ENCODE assay signal across 8 cellular contexts in genomic region chr1:247390116-247390791, GRCh38. TPM values are rescaled to one million over a fixed set of nuclear protein-coding genes. Genes with fewer than 3 reads are reported as not detected.
A peak's percentile ranks its signal among the peaks of the same experiment; 100 is the strongest.
DNase-seq lines count a peak whose midpoint lies in the region; ATAC-seq, FAIRE-seq and TF ChIP-seq lines count a peak whose summit lies in the region.

No MANE protein-coding gene starts in this region.

- H3K27ac Mint-ChIP-seq in activated naive CD4-positive, alpha-beta T cell treated with anti-CD3 and anti-CD28 coated beads, Interleukin-2, amount 50 U/mL, for 72 hours, result peak overlapping the region; percentile 5 to 24

- DNase-seq in GM13976 (ENCODE audit: low spot score) (peak; percentile 84), NCI-H1105 treated with DMSO at 0.1 percent for 48 hours (lab: John Stamatoyannopoulos, UW) (peak; percentile 33), SKM-1 treated with dmso at 0.1 percent for 144 hours (lab: John Stamatoyannopoulos, UW; ENCODE audit: unreplicated experiment) (peak; percentile 99), cardiac septum (ENCODE audit: low spot score) (peak; percentile 89), pulmonary artery endothelial cell (ENCODE audit: low read depth, low spot score) (peak; percentile 19), urothelium cell line (ENCODE audit: low spot score) (peak; percentile 85)
- peak; percentile 81 for DNase-seq in activated naive CD4-positive, alpha-beta T cell treated with anti-CD3 and anti-CD28 coated beads, Interleukin-2, amount 50 U/mL, for 72 hours (ENCODE audit: low spot score in 2 of 2)

- intact Hi-C loops in cardiac septum (cut with DNase I), result no loop called here

- ATAC-seq in HG02763 (IDR thresholded peaks at IDR 0.05; ENCODE audit: unreplicated experiment), result peak; percentile 100
- peak; percentile 97 to 100 for ATAC-seq in activated naive CD4-positive, alpha-beta T cell treated with anti-CD3 and anti-CD28 coated beads, Interleukin-2, amount 50 U/mL, for 72 hours

- peak; percentile 85 for TF ChIP-seq CTCF in GM13976 (IDR thresholded peaks at IDR 0.05; ENCODE audit: borderline replicate concordance, control extremely low read depth, extremely low read depth, insufficient read depth, missing control alignments)

- H3K9me3 Mint-ChIP-seq in activated naive CD4-positive, alpha-beta T cell treated with anti-CD3 and anti-CD28 coated beads, Interleukin-2, amount 50 U/mL, for 72 hours, result no peaks in the 10 kb centered on the region

- no peaks in the 10 kb centered on the region for H3K36me3 Mint-ChIP-seq in activated naive CD4-positive, alpha-beta T cell treated with anti-CD3 and anti-CD28 coated beads, Interleukin-2, amount 50 U/mL, for 72 hours

- FAIRE-seq in urothelium cell line (lab: Jason Lieb, UNC), result no peak

- in situ Hi-C loops in GM13976 (cut with MboI; ENCODE audit: low sequenced_read_pairs, unreplicated experiment), result no loop called here

RNA-seq across cellular contexts. Expression of gene NLRP3, which starts 25.7 kb away (rescaled TPM):
- total RNA-seq in activated naive CD4-positive, alpha-beta T cell treated with anti-CD3 and anti-CD28 coated beads, Interleukin-2, amount 50 U/mL, for 72 hours, result 1 to 10 TPM in 1 of 2 donors, under 1 TPM in 1; 0.34 to 1.3 TPM
- total RNA-seq in cardiac septum (1.1 TPM), pulmonary artery endothelial cell (not detected in 2 replicates)

RNA-seq across cellular contexts. Expression of gene ZNF496, which starts 58.6 kb away (rescaled TPM):
- 10 to 100 TPM in 1 of 2 donors, 1 to 10 TPM in 1; 4.8 to 14.5 TPM for total RNA-seq in activated naive CD4-positive, alpha-beta T cell treated with anti-CD3 and anti-CD28 coated beads, Interleukin-2, amount 50 U/mL, for 72 hours
- total RNA-seq in cardiac septum, result 17.3 TPM
- 18.9 and 25.5 TPM in 2 replicates for total RNA-seq in pulmonary artery endothelial cell

Comparison
In these comparisons a context has a peak if more than half of its experiments do, and no peak if none do; other contexts are left out.
1. Peak in every context shown above with its lines: DNase-seq and ATAC-seq.
2. DNase-seq: peak in every context shown above with its lines; median percentile 99 in SKM-1 treated with dmso at 0.1 percent for 144 hours; 89 in cardiac septum; 85 in urothelium cell line; 84 in GM13976; 81 in activated naive CD4-positive, alpha-beta T cell treated with anti-CD3 and anti-CD28 coated beads, Interleukin-2, amount 50 U/mL, for 72 hours; 33 in NCI-H1105 treated with DMSO at 0.1 percent for 48 hours; 19 in pulmonary artery endothelial cell.